Comparison of ENCODE assay signal across 9 cellular contexts in genomic region chr17:80981062-80981902, GRCh38. TPM values are rescaled to one million over a fixed set of nuclear protein-coding genes. Genes with fewer than 3 reads are reported as not detected.
A peak's percentile ranks its signal among the peaks of the same experiment; 100 is the strongest.
DNase-seq lines count a peak whose midpoint lies in the region; ATAC-seq and TF ChIP-seq lines count a peak whose summit lies in the region.
"Had no signal": no experiment of that assay in that cellular context is flagged by ENCODE, and none has a peak within 500 bp of the region (broad histone marks: within the 10 kb centered on the region; RNA-seq: fewer than 3 reads in every experiment).

No MANE protein-coding gene starts in this region.

- no peaks in the 10 kb centered on the region for H3K4me1 ChIP-seq in HAP-1
- peaks cover 3% of the 10 kb centered on the region for H3K4me1 ChIP-seq in rectal smooth muscle tissue (ENCODE audit: control insufficient read depth, insufficient read depth, low read length)

- H3K9me3 Mint-ChIP-seq in activated CD8-positive, alpha-beta T cell treated with anti-CD3 and anti-CD28 coated beads, Interleukin-2, amount 10 ng/mL, durations not matched to agents 7 days and 5 days (ENCODE audit: insufficient read depth), result no peaks in the 10 kb centered on the region

- H3K27me3 ChIP-seq in HAP-1 (ENCODE audit: low read depth), result no peaks in the 10 kb centered on the region; the same call in 1 of the 2 replicates
- H3K27me3 ChIP-seq in rectal smooth muscle tissue (ENCODE audit: control insufficient read depth, insufficient read depth, low read length), result peaks cover 2% of the 10 kb centered on the region

- POLR2A ChIA-PET in activated CD8-positive, alpha-beta T cell treated with anti-CD3 and anti-CD28 coated beads, Interleukin-2, amount 10 ng/mL, durations not matched to agents 7 days and 5 days (lab: Charles Lee), result no interaction called here

- H3K9me3 ChIP-seq in HAP-1, result no peaks in the 10 kb centered on the region

- DNase-seq in AG08396 (ENCODE audit: low spot score), result peak; percentile 84
- peak in 1 of 2 experiments; percentile 72 for DNase-seq in HAP-1 (ENCODE audit: low spot score in 2 of 2)
- peak; percentile 39 for DNase-seq in activated CD8-positive, alpha-beta T cell treated with anti-CD3 and anti-CD28 coated beads, Interleukin-2, amount 10 ng/mL, durations not matched to agents 7 days and 5 days
- no peak for DNase-seq in fibroblast of villous mesenchyme (ENCODE audit: low read depth)
- DNase-seq in NCI-H1436 (lab: John Stamatoyannopoulos, UW), result no peak
- DNase-seq in COLO829 (ENCODE audit: low spot score), result no peak

- CTCF ChIA-PET in activated CD8-positive, alpha-beta T cell treated with anti-CD3 and anti-CD28 coated beads, Interleukin-2, amount 10 ng/mL, durations not matched to agents 7 days and 5 days (lab: Charles Lee), result interaction anchor here (2.1 kb wide), 1 partner anchor 557 kb away, joined by 7 read pairs; no protein-coding TSS in a partner anchor

- ATAC-seq in activated CD8-positive, alpha-beta T cell treated with anti-CD3 and anti-CD28 coated beads, Interleukin-2, amount 10 ng/mL, durations not matched to agents 7 days and 5 days, result peak; percentile 59
- no peak for ATAC-seq in HG03460 (IDR thresholded peaks at IDR 0.05; ENCODE audit: unreplicated experiment)

- H3K36me3 Mint-ChIP-seq in activated CD8-positive, alpha-beta T cell treated with anti-CD3 and anti-CD28 coated beads, Interleukin-2, amount 10 ng/mL, durations not matched to agents 7 days and 5 days (ENCODE audit: low read depth), result no peaks in the 10 kb centered on the region

- no peak overlapping the region for H3K27ac ChIP-seq in rectal smooth muscle tissue (ENCODE audit: low read depth, low read length)
- H3K27ac ChIP-seq: epithelial cell of prostate had no signal

- H3K9ac ChIP-seq in rectal smooth muscle tissue (ENCODE audit: low read length), result no peak overlapping the region

- peaks cover 4% of the 10 kb centered on the region for H3K27me3 Mint-ChIP-seq in activated CD8-positive, alpha-beta T cell treated with anti-CD3 and anti-CD28 coated beads, Interleukin-2, amount 10 ng/mL, durations not matched to agents 7 days and 5 days (ENCODE audit: low read depth)

- H3K4me1 Mint-ChIP-seq in activated CD8-positive, alpha-beta T cell treated with anti-CD3 and anti-CD28 coated beads, Interleukin-2, amount 10 ng/mL, durations not matched to agents 7 days and 5 days (ENCODE audit: low read depth), result peaks cover 10% of the 10 kb centered on the region

- no peak overlapping the region for H3K4me3 Mint-ChIP-seq in activated CD8-positive, alpha-beta T cell treated with anti-CD3 and anti-CD28 coated beads, Interleukin-2, amount 10 ng/mL, durations not matched to agents 7 days and 5 days

- in situ Hi-C loops in HAP-1 (cut with MboI; ENCODE audit: low sequenced_read_pairs), result loop anchor here (5.0 to 10.0 kb wide), 2 partner anchors 406 to 554 kb away; no protein-coding TSS in a partner anchor

- H3K27ac Mint-ChIP-seq in activated CD8-positive, alpha-beta T cell treated with anti-CD3 and anti-CD28 coated beads, Interleukin-2, amount 10 ng/mL, durations not matched to agents 7 days and 5 days, result no peak overlapping the region

- peak overlapping the region; percentile 30 for H3K4me3 ChIP-seq in HAP-1
- H3K4me3 ChIP-seq in fibroblast of villous mesenchyme (ENCODE audit: low read depth, low read length), result peak overlapping the region; percentile 27
- H3K4me3 ChIP-seq in rectal smooth muscle tissue (ENCODE audit: low read length), result peak overlapping the region; percentile 19

- TF ChIP-seq CTCF in fibroblast of villous mesenchyme (IDR thresholded peaks at IDR 0.05; ENCODE audit: insufficient read depth, low read depth, low read length), result peak; percentile 49

- H3K36me3 ChIP-seq in HAP-1 (replicated peaks) (no peaks in the 10 kb centered on the region), rectal smooth muscle tissue (ENCODE audit: control insufficient read depth, insufficient read depth, low read length) (no peaks in the 10 kb centered on the region)

RNA-seq across cellular contexts. Expression of gene CHMP6, which starts 10.4 kb away (rescaled TPM):
- 10 to 100 TPM; 32.4 to 35.5 TPM for total RNA-seq in activated CD8-positive, alpha-beta T cell treated with anti-CD3 and anti-CD28 coated beads, Interleukin-2, amount 10 ng/mL, durations not matched to agents 7 days and 5 days
- 19.4 and 24.2 TPM in 2 replicates for total RNA-seq in fibroblast of villous mesenchyme

RNA-seq across cellular contexts. Expression of gene BAIAP2, which starts 53.7 kb away (rescaled TPM):
- 1 to 10 TPM; 5.0 to 5.8 TPM for total RNA-seq in activated CD8-positive, alpha-beta T cell treated with anti-CD3 and anti-CD28 coated beads, Interleukin-2, amount 10 ng/mL, durations not matched to agents 7 days and 5 days
- total RNA-seq in fibroblast of villous mesenchyme, result 12.6 and 25.0 TPM in 2 replicates

Comparison
In these comparisons a context has a peak if more than half of its experiments do, and no peak if none do; other contexts are left out.
1. DNase-seq: peak in AG08396 (single experiment) and activated CD8-positive, alpha-beta T cell treated with anti-CD3 and anti-CD28 coated beads, Interleukin-2, amount 10 ng/mL, durations not matched to agents 7 days and 5 days (single experiment); none in fibroblast of villous mesenchyme (single experiment), NCI-H1436 (single experiment) and COLO829 (single experiment).
2. Peak in every context shown above with its lines, with median percentiles within 50 percentile points of each other: H3K4me3 ChIP-seq.